Comparison of ENCODE assay signal across 29 cellular contexts in genomic region chr14:74348735-74349463, GRCh38. TPM values are rescaled to one million over a fixed set of nuclear protein-coding genes. Genes with fewer than 3 reads are reported as not detected.
DNase-seq lines count a peak whose midpoint lies in the region; ATAC-seq and TF ChIP-seq lines count a peak whose summit lies in the region.
"Had no signal": no experiment of that assay in that cellular context is flagged by ENCODE, and none has a peak within 500 bp of the region (broad histone marks: within the 10 kb centered on the region; RNA-seq: fewer than 3 reads in every experiment).

No MANE protein-coding gene starts in this region.

- peaks cover 31% of the 10 kb centered on the region for H3K4me1 ChIP-seq in HUES48 (ENCODE audit: control insufficient read depth, insufficient read depth, low read length)
- no peaks in the 10 kb centered on the region for H3K4me1 ChIP-seq in upper lobe of left lung
- H3K4me1 ChIP-seq in uterus = no peaks in the 10 kb centered on the region
- H3K4me1 ChIP-seq: right lobe of liver had no signal

- peak overlapping the region; percentile 93 for H3K9ac ChIP-seq in HUES48 (ENCODE audit: low read depth, low read length)
- H3K9ac ChIP-seq: BLaER1 had no signal

- peak overlapping the region; percentile 60 for H3K4me3 Mint-ChIP-seq in endothelial cell (ENCODE audit: unreplicated experiment)
- H3K4me3 Mint-ChIP-seq: effector memory CD8-positive, alpha-beta T cell; IgD-negative memory B cell had no signal

- H3K36me3 Mint-ChIP-seq in endothelial cell (ENCODE audit: low read depth, unreplicated experiment) = no peaks in the 10 kb centered on the region

- no peak for DNase-seq in endothelial cell (ENCODE audit: low spot score)
- DNase-seq in iPS-NIHi7 (ENCODE audit: extremely low spot score) = peak; percentile 59
- DNase-seq in upper lobe of left lung = peak in 1 of 2 donors; percentile 68
- DNase-seq in uterus = no peak
- DNase-seq in NCI-H748 (lab: John Stamatoyannopoulos, UW; ENCODE audit: unreplicated experiment) = no peak
- DNase-seq in DMS53 treated with DMSO at 0.1 percent for 48 hours (lab: John Stamatoyannopoulos, UW; ENCODE audit: unreplicated experiment) = no peak
- DNase-seq: activated CD4-positive, alpha-beta T cell treated with anti-CD3 and anti-CD28 coated beads for 48 hours; activated CD8-positive, alpha-beta memory T cell treated with anti-CD3 and anti-CD28 coated beads for 24 hours; activated gamma-delta T cell; DMS153; effector memory CD8-positive, alpha-beta T cell; mammary epithelial cell; NCI-H146; NCI-H774; right lobe of liver; SHP77 treated with DMSO at 0.1 percent for 48 hours; stimulated activated CD4-positive, alpha-beta T cell treated with anti-CD3 and anti-CD28 coated beads, Interleukin-2, amount 100 ng/mL, for 48 hours; T-helper 9 cell had no signal

- H3K4me1 Mint-ChIP-seq in endothelial cell (ENCODE audit: unreplicated experiment) = peaks cover 21% of the 10 kb centered on the region
- H3K4me1 Mint-ChIP-seq: IgD-negative memory B cell had no signal

- peak; percentile 16 to 47 for ATAC-seq in upper lobe of left lung (ENCODE audit: low FRiP score in 2 of 2)
- ATAC-seq: effector memory CD8-positive, alpha-beta T cell had no signal

- H3K36me3 ChIP-seq in HUES48 (ENCODE audit: control insufficient read depth, insufficient read depth, low read length) (peaks cover 12% of the 10 kb centered on the region; the same call in 1 of the 2 replicates), upper lobe of left lung (no peaks in the 10 kb centered on the region), uterus (no peaks in the 10 kb centered on the region)
- H3K36me3 ChIP-seq: BLaER1, cardiac muscle cell, right lobe of liver, stomach had no signal

- no peaks in the 10 kb centered on the region for H3K9me3 ChIP-seq in HUES48 (ENCODE audit: control insufficient read depth, insufficient read depth, low read length)
- no peaks in the 10 kb centered on the region for H3K9me3 ChIP-seq in upper lobe of left lung
- no peaks in the 10 kb centered on the region for H3K9me3 ChIP-seq in uterus
- H3K9me3 ChIP-seq: BLaER1, right lobe of liver, stomach had no signal

- intact Hi-C loops in uterus (cut with DNase I; ENCODE audit: low total_unique reads) = no loop called here

- H3K27me3 ChIP-seq in HUES48 (ENCODE audit: control insufficient read depth, insufficient read depth, low read length) (no peaks in the 10 kb centered on the region), upper lobe of left lung (no peaks in the 10 kb centered on the region), uterus (no peaks in the 10 kb centered on the region)
- H3K27me3 ChIP-seq: BLaER1, cardiac muscle cell, right lobe of liver had no signal

- H3K27ac ChIP-seq in HUES48 (ENCODE audit: low read depth, low read length) = peak overlapping the region; percentile 98
- no peak overlapping the region for H3K27ac ChIP-seq in upper lobe of left lung
- H3K27ac ChIP-seq in uterus = no peak overlapping the region
- H3K27ac ChIP-seq: BLaER1, cardiac muscle cell, coronary artery, right lobe of liver, stomach, VCaP had no signal

- 56 to 61% methylated on average over 12 to 14 of the region's 17 CpGs for WGBS in upper lobe of left lung, 2 donors

- no peaks in the 10 kb centered on the region for H3K27me3 Mint-ChIP-seq in endothelial cell (ENCODE audit: unreplicated experiment)
- H3K27me3 Mint-ChIP-seq: progenitor cell of endocrine pancreas had no signal

- H3K4me3 ChIP-seq in HUES48 (ENCODE audit: low read depth, low read length) = peak overlapping the region; percentile 93
- H3K4me3 ChIP-seq in upper lobe of left lung = no peak overlapping the region
- no peak overlapping the region for H3K4me3 ChIP-seq in uterus
- H3K4me3 ChIP-seq: BLaER1, cardiac muscle cell, coronary artery, right lobe of liver, stomach had no signal

- H3K27ac Mint-ChIP-seq in endothelial cell (ENCODE audit: unreplicated experiment) = no peak overlapping the region
- H3K27ac Mint-ChIP-seq: effector memory CD8-positive, alpha-beta T cell; IgD-negative memory B cell had no signal

- no peak for TF ChIP-seq EP300 in upper lobe of left lung (IDR thresholded peaks at IDR 0.05)

- no peak for TF ChIP-seq POLR2A in upper lobe of left lung (IDR thresholded peaks at IDR 0.05)
- TF ChIP-seq POLR2A in uterus (IDR thresholded peaks at IDR 0.05) = no peak

- no peaks in the 10 kb centered on the region for H3K9me3 Mint-ChIP-seq in endothelial cell (ENCODE audit: unreplicated experiment)
- H3K9me3 Mint-ChIP-seq: effector memory CD8-positive, alpha-beta T cell; IgD-negative memory B cell had no signal

- TF ChIP-seq CTCF in endothelial cell (IDR thresholded peaks at IDR 0.05; ENCODE audit: unreplicated experiment) = no peak
- TF ChIP-seq CTCF in upper lobe of left lung (IDR thresholded peaks at IDR 0.05) = no peak
- no peak for TF ChIP-seq CTCF in uterus (IDR thresholded peaks at IDR 0.05)

RNA-seq across cellular contexts. Expression of gene VRTN, which starts 0.6 kb away (rescaled TPM):
- total RNA-seq in endothelial cell (ENCODE audit: unreplicated experiment) = 4.3 TPM
- total RNA-seq in upper lobe of left lung = under 1 TPM in 2 of 6 donors, not detected in 4; 0.09 to 0.10 TPM
- under 1 TPM in 1 of 4 donors, not detected in 3; 0.21 TPM for total RNA-seq in uterus
- total RNA-seq: fibroblast of villous mesenchyme, G401, left colon, mammary epithelial cell, right lobe of liver, stomach had no signal

RNA-seq across cellular contexts. Expression of gene ABCD4, which starts 46.2 kb away (rescaled TPM):
- total RNA-seq in endothelial cell (ENCODE audit: unreplicated experiment) = 151 TPM
- total RNA-seq in upper lobe of left lung = 100 to 1,000 TPM in 2 of 6 donors, 10 to 100 TPM in 4; 35.1 to 150 (median 52.5) TPM
- total RNA-seq in uterus = 10 to 100 TPM; 26.1 to 73.4 (median 49.5) TPM
